Comparison of ENCODE assay signal across 8 cellular contexts in the genomic region with DNA sequence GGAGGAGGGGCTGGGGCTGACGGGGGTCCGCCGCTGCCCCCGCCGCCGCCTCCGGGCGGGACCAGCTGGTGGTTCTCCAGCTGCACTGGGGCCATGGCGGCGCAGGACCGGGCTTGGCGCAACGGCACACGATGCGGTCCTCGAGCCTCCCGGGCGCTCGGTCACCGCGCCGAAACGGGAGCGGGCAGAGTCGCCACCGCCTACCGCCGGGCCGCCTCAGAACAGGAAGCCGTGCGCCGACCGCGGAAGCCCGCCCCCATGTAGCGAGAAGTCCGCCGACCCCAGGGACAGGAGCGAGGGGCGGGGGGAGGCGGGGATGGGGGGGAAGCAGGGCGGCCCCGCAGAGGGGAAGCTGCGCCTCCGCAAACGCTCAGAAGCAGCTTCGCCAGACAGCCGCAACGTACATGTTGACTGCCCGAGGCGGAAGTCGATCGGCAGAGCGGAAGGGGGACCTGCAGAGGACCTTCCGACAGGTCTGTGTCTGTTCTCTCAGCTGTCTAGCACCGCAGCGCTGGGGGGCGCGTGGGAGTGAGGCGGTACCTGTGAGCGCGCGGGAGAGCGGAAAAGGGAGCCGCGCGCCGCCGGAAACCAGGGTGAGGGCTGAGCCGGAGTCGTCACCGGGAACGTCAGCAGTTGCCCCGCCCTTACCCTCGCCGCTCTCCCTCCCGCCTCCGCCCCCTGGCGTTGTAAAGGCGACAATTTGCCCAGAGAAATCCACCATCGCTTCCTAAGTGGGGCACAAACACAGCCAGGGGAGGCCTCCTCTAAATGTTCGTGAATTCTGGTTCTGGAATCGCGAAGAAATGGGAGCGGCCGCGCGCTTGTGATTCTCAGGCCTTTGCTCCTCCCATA. TPM values are rescaled to one million over a fixed set of nuclear protein-coding genes. Genes with fewer than 3 reads are reported as not detected.
DNase-seq lines count a peak whose midpoint lies in the region; ATAC-seq, FAIRE-seq and TF ChIP-seq lines count a peak whose summit lies in the region.

TSS of gene MED14 (minus strand) at position 225 of the 852 bp plus-strand sequence. CDS start at position 95, 130 bp downstream.

- peak within 1 kb of the TSS; percentile 91 for H4K5ac ChIP-seq in H1 (ENCODE audit: insufficient read length, low read depth, low read length)

- WGBS in H1 (ENCODE audit: extremely low coverage in 1 of 2, insufficient coverage in 1 of 2, insufficient read length in 1 of 2, insufficient replicate concordance in 2 of 2, low coverage in 1 of 2, low lambda C conversion rate in 2 of 2, missing lambda C conversion rate in 1 of 2), 2 experiments, result 3% methylated on average over 8 of the region's 88 CpGs; no CpG with 5 or more reads in 1 of the 2 experiments

- TF ChIP-seq EP300 in H1 (IDR thresholded peaks at IDR 0.05; ENCODE audit: borderline replicate concordance in 1 of 2, low read depth in 2 of 2, low read length in 2 of 2), result no peak

- H4K20me1 ChIP-seq in H1 (replicated peaks in 1 of 2; ENCODE audit: control insufficient read depth in 1 of 2, insufficient read depth in 2 of 2, low read length in 2 of 2), result peaks cover 0 to 4% of the 10 kb centered on the region in 2 experiments

- H3K4me3 ChIP-seq in H1 (ENCODE audit: extremely low read depth in 1 of 4, insufficient read depth in 2 of 4, low read depth in 3 of 4, low read length in 4 of 4), result peak within 1 kb of the TSS; percentile 62 to 95 (median 71)

- no peaks in the 10 kb centered on the region for H3K27me3 Mint-ChIP-seq in Calu3 (ENCODE audit: unreplicated experiment)
- no peaks in the 10 kb centered on the region for H3K27me3 Mint-ChIP-seq in activated CD8-positive, alpha-beta memory T cell treated with anti-CD3 and anti-CD28 coated beads, Interleukin-2, amount 10 ng/mL, durations not matched to agents 7 days and 5 days

- no peaks in the 10 kb centered on the region for H3K9me3 Mint-ChIP-seq in Calu3 (ENCODE audit: low read depth, unreplicated experiment)
- no peaks in the 10 kb centered on the region for H3K9me3 Mint-ChIP-seq in activated CD8-positive, alpha-beta memory T cell treated with anti-CD3 and anti-CD28 coated beads, Interleukin-2, amount 10 ng/mL, durations not matched to agents 7 days and 5 days (ENCODE audit: low read depth)

- no peak within 1 kb of the TSS for H3K14ac ChIP-seq in H1 (ENCODE audit: insufficient read length)

- peak within 1 kb of the TSS; percentile 78 for H3K18ac ChIP-seq in H1 (ENCODE audit: extremely low read depth, low read length)

- H3K56ac ChIP-seq in H1 (replicated peaks; ENCODE audit: insufficient read length, low read depth, low read length), result peak within 1 kb of the TSS; percentile 16

- FAIRE-seq in H1 (lab: Jason Lieb, UNC), result peak; percentile 32

- peak within 1 kb of the TSS; percentile 77; the same call in 1 of the 2 replicates for H3K27ac ChIP-seq in H1 (ENCODE audit: low read depth, low read length)

- peak within 1 kb of the TSS; percentile 82 for H3K4me3 Mint-ChIP-seq in Calu3 (ENCODE audit: low read depth, unreplicated experiment)
- peak within 1 kb of the TSS; percentile 84 for H3K4me3 Mint-ChIP-seq in activated CD8-positive, alpha-beta memory T cell treated with anti-CD3 and anti-CD28 coated beads, Interleukin-2, amount 10 ng/mL, durations not matched to agents 7 days and 5 days

- H2AFZ ChIP-seq in H1 (ENCODE audit: low read length), result no peak within 1 kb of the TSS

- H3K79me2 ChIP-seq in H1 (ENCODE audit: control insufficient read depth in 1 of 2, insufficient read depth in 2 of 2, low read length in 2 of 2), result peaks cover 25 to 49% of the 10 kb centered on the region in 2 experiments

- DNase-seq in Calu3 (peak; percentile 92), HUDEP-2 (lab: John Stamatoyannopoulos, UW; ENCODE audit: unreplicated experiment in 76 of 76) (peak in 75 of 76 experiments; percentile 1 to 89 (median 75)), NOMO-1 treated with dmso at 0.1 percent for 144 hours (lab: John Stamatoyannopoulos, UW; ENCODE audit: unreplicated experiment) (peak; percentile 87), H1 (ENCODE audit: low read depth in 1 of 2, low spot score in 2 of 2) (peak; percentile 41 to 80), mesenteric fat pad (ENCODE audit: low spot score) (peak; percentile 95)
- peak; percentile 92 for DNase-seq in activated CD8-positive, alpha-beta memory T cell treated with anti-CD3 and anti-CD28 coated beads, Interleukin-2, amount 10 ng/mL, durations not matched to agents 7 days and 5 days
- DNase-seq in stimulated activated CD8-positive, alpha-beta memory T cell treated with anti-CD3 and anti-CD28 coated beads, Interleukin-15, amount 100 ng/mL, for 24 hours (ENCODE audit: low read depth), result peak; percentile 67

- H3K9me3 ChIP-seq in H1 (ENCODE audit: insufficient read depth in 2 of 2, low read depth in 1 of 2, low read length in 1 of 2), result no peaks in the 10 kb centered on the region

- no peak within 1 kb of the TSS for H3K23ac ChIP-seq in H1 (ENCODE audit: insufficient read length)

- peak within 1 kb of the TSS; percentile 84 for H3K27ac Mint-ChIP-seq in Calu3 (ENCODE audit: unreplicated experiment)
- H3K27ac Mint-ChIP-seq in activated CD8-positive, alpha-beta memory T cell treated with anti-CD3 and anti-CD28 coated beads, Interleukin-2, amount 10 ng/mL, durations not matched to agents 7 days and 5 days, result peak within 1 kb of the TSS; percentile 95

- ATAC-seq in GM21381 (IDR thresholded peaks at IDR 0.05; ENCODE audit: unreplicated experiment), result peak; percentile 85
- ATAC-seq in activated CD8-positive, alpha-beta memory T cell treated with anti-CD3 and anti-CD28 coated beads, Interleukin-2, amount 10 ng/mL, durations not matched to agents 7 days and 5 days, result peak; percentile 94

- peak in 1 of 2 experiments; percentile 37; a peak in 1 of 3 replicates for TF ChIP-seq POLR2A in H1 (IDR thresholded peaks at IDR 0.05; ENCODE audit: control extremely low read depth in 1 of 2, low read depth in 2 of 2, low read length in 2 of 2)

- H3K4ac ChIP-seq in H1 (replicated peaks; ENCODE audit: insufficient read length, low read depth, low read length), result no peak within 1 kb of the TSS

- H4K91ac ChIP-seq in H1 (replicated peaks; ENCODE audit: insufficient read length, low read length), result no peak within 1 kb of the TSS

- intact Hi-C loops in Calu3 (cut with micrococcal nuclease; ENCODE audit: unreplicated experiment), result loop anchor here (5.0 kb wide), 1 partner anchor 57 kb away; no protein-coding TSS in a partner anchor

- no peaks in the 10 kb centered on the region for H3K23me2 ChIP-seq in H1 (ENCODE audit: low read depth, low read length)

- H3K36me3 Mint-ChIP-seq in Calu3 (ENCODE audit: insufficient read depth, unreplicated experiment), result peaks cover 22% of the 10 kb centered on the region
- H3K36me3 Mint-ChIP-seq in activated CD8-positive, alpha-beta memory T cell treated with anti-CD3 and anti-CD28 coated beads, Interleukin-2, amount 10 ng/mL, durations not matched to agents 7 days and 5 days, result peaks cover 8% of the 10 kb centered on the region

- CTCF ChIA-PET in Calu3 (lab: Charles Lee) (interaction anchor here (1.1 to 1.4 kb wide), 2 partner anchors 49 to 58 kb away, joined by 3 to 11 read pairs; no protein-coding TSS in a partner anchor), H1 (lab: Charles Lee; ENCODE audit: partially characterized antibody) (interaction anchor here (0.6 to 1.0 kb wide), 2 partner anchors 16 to 260 kb away, joined by 3 read pairs; no protein-coding TSS in a partner anchor)
- CTCF ChIA-PET in activated CD8-positive, alpha-beta memory T cell treated with anti-CD3 and anti-CD28 coated beads, Interleukin-2, amount 10 ng/mL, durations not matched to agents 7 days and 5 days (lab: Charles Lee), result interaction anchor here (1.3 kb wide), 2 partner anchors 84 to 380 kb away, joined by 3 to 4 read pairs; no protein-coding TSS in a partner anchor

- peak within 1 kb of the TSS; percentile 51; the same call in 1 of the 2 replicates for H4K8ac ChIP-seq in H1 (ENCODE audit: extremely low read depth, insufficient read depth, low read length)

- H3K27me3 ChIP-seq in H1 (replicated peaks in 1 of 4; ENCODE audit: control insufficient read depth in 3 of 4, extremely low read depth in 1 of 4, insufficient read depth in 3 of 4, low read length in 3 of 4), result no peaks in the 10 kb centered on the region

- no peak within 1 kb of the TSS for H2BK20ac ChIP-seq in H1 (ENCODE audit: low read length)

- H3K79me1 ChIP-seq in H1 (ENCODE audit: low read depth, low read length), result no peaks in the 10 kb centered on the region

- no TSS peak for BruUV-seq in Calu3 (replicated peaks; lab: Mats Ljungman, UMichigan)

- peak within 1 kb of the TSS; percentile 60 to 75 (median 64); a peak in 6 of 7 replicates for H3K9ac ChIP-seq in H1 (replicated peaks in 1 of 4; ENCODE audit: extremely low read depth in 1 of 4, low read depth in 3 of 4, low read length in 3 of 4)

- POLR2A ChIA-PET in H1 (lab: Charles Lee; ENCODE audit: partially characterized antibody), result no interaction called here

- H3K4me1 ChIP-seq in H1 (replicated peaks in 1 of 4; ENCODE audit: control insufficient read depth in 3 of 4, insufficient read depth in 4 of 4, low read length in 3 of 4), result no peaks in the 10 kb centered on the region

- no peak within 1 kb of the TSS for H2BK120ac ChIP-seq in H1 (replicated peaks; ENCODE audit: low read depth, low read length)

- H3K36me3 ChIP-seq in H1 (ENCODE audit: control insufficient read depth in 2 of 4, insufficient read depth in 4 of 4, low read length in 3 of 4), result peaks cover 0 to 13% (median 2%) of the 10 kb centered on the region in 4 experiments; a peak in 2 of 8 replicates

- peak; percentile 11 to 35; a peak in 3 of 4 replicates for TF ChIP-seq RAD21 in H1 (IDR thresholded peaks at IDR 0.05 in 1 of 2, conservative IDR thresholded peaks at IDR 0.05 in 1 of 2; ENCODE audit: low read depth in 2 of 2, low read length in 2 of 2)

- peak within 1 kb of the TSS; percentile 78 for H2BK5ac ChIP-seq in H1 (ENCODE audit: low read depth, low read length)

- H3K4me2 ChIP-seq in H1 (ENCODE audit: insufficient read depth in 1 of 2, low read depth in 2 of 2, low read length in 2 of 2), result peak within 1 kb of the TSS; percentile 70 to 90

- peaks cover 26% of the 10 kb centered on the region for H3K4me1 Mint-ChIP-seq in Calu3 (ENCODE audit: low read depth, unreplicated experiment)
- peaks cover 42% of the 10 kb centered on the region for H3K4me1 Mint-ChIP-seq in activated CD8-positive, alpha-beta memory T cell treated with anti-CD3 and anti-CD28 coated beads, Interleukin-2, amount 10 ng/mL, durations not matched to agents 7 days and 5 days

- H2BK15ac ChIP-seq in H1 (ENCODE audit: low read length), result no peak within 1 kb of the TSS

- no peak within 1 kb of the TSS for H2AK5ac ChIP-seq in H1 (ENCODE audit: low read depth, low read length)

- no peak for TF ChIP-seq CTCF in Calu3 (IDR thresholded peaks at IDR 0.05; ENCODE audit: unreplicated experiment)
- peak; percentile 32 to 52 (median 44) for TF ChIP-seq CTCF in H1 (IDR thresholded peaks at IDR 0.05; ENCODE audit: control extremely low read depth in 1 of 3, insufficient read depth in 1 of 3, low read depth in 1 of 3, low read length in 3 of 3)

- H2BK12ac ChIP-seq in H1 (ENCODE audit: low read depth, low read length), result no peak within 1 kb of the TSS

RNA-seq across cellular contexts. Expression of gene MED14, which starts in this region (rescaled TPM):
- 53.1 and 57.4 TPM in 2 replicates for total RNA-seq in Calu3 (2022)
- 10 to 100 TPM; 44.9 to 47.7 TPM for total RNA-seq in activated CD8-positive, alpha-beta memory T cell treated with anti-CD3 and anti-CD28 coated beads, Interleukin-2, amount 10 ng/mL, durations not matched to agents 7 days and 5 days
- 117 and 122 TPM in 2 replicates for total RNA-seq in H1 (2021; fragmentation: NEBNext Ultra II Directional; extraction: Animal tissue kit (Norgen Biotek cat#: 25700))
- 73.0 and 79.7 TPM in 2 replicates for polyA plus RNA-seq in H1 (2011; rRNA removed)
- polyA plus RNA-seq in H1 (2011; cell fraction: cytosol; rRNA removed), result 73.3 TPM
- 190 TPM for polyA plus RNA-seq in H1 (2011; cell fraction: nucleus; rRNA removed)
- 62.3 to 102 TPM (median 78.1 TPM) in 4 replicates for polyA plus RNA-seq in H1 (2012, experiment 1 of 2)
- polyA plus RNA-seq in H1 (2012, experiment 2 of 2), result 5.8 TPM
- polyA plus RNA-seq in H1 (2013, experiment 1 of 2), result 51.2 TPM
- 47.1 TPM for polyA plus RNA-seq in H1 (2013, experiment 2 of 2)
- polyA minus RNA-seq in H1 (2011; rRNA and poly(A)+ RNA removed), result 129 and 130 TPM in 2 replicates
- polyA minus RNA-seq in H1 (2011; cell fraction: cytosol; rRNA and poly(A)+ RNA removed), result 104 TPM
- polyA minus RNA-seq in H1 (2011; cell fraction: nucleus; rRNA and poly(A)+ RNA removed), result 247 TPM
- 29.4 TPM for total RNA-seq in mesenteric fat pad

Comparison
In these comparisons a context has a peak if more than half of its experiments do, and no peak if none do; other contexts are left out.
1. Peak in every context shown above with its lines: DNase-seq, ATAC-seq, H3K4me3 ChIP-seq and H3K27ac ChIP-seq.